25 cellular contexts compared by ENCODE assay signal in genomic region chr1:77742011-77742555, GRCh38. TPM values are rescaled to one million over a fixed set of nuclear protein-coding genes. Genes with fewer than 3 reads are reported as not detected.
DNase-seq lines count a peak whose midpoint lies in the region; ATAC-seq, FAIRE-seq and TF ChIP-seq lines count a peak whose summit lies in the region.
"Had no signal": no experiment of that assay in that cellular context is flagged by ENCODE, and none has a peak within 500 bp of the region (broad histone marks: within the 10 kb centered on the region; RNA-seq: fewer than 3 reads in every experiment).

No MANE protein-coding gene starts in this region.

- peak; percentile 68 for FAIRE-seq in GM12891 (lab: Jason Lieb, UNC)

- no peak for TF ChIP-seq POLR2A in GM12891 (IDR thresholded peaks at IDR 0.05; ENCODE audit: low read depth, low read length)

- no peaks in the 10 kb centered on the region for H3K4me1 ChIP-seq in iPS-15b (ENCODE audit: control insufficient read depth, insufficient read depth, low read length)
- H3K4me1 ChIP-seq: ascending aorta, Caco-2, colonic mucosa, suprapubic skin had no signal

- H3K9ac ChIP-seq in iPS-15b (ENCODE audit: low read depth, low read length), result peak overlapping the region; percentile 47

- H3K9me3 Mint-ChIP-seq in activated T-cell treated with anti-CD3 and anti-CD28 coated beads, Interleukin-2, amount 50 U/mL, for 72 hours, result no peaks in the 10 kb centered on the region
- H3K9me3 Mint-ChIP-seq: activated CD4-positive, alpha-beta T cell treated with anti-CD3 and anti-CD28 coated beads, Interleukin-2, amount 10 ng/mL, durations not matched to agents 24 days and 14 days; activated T-cell treated with anti-CD3 and anti-CD28 coated beads, Interleukin-2, amount 50 U/mL, for 24 hours; stimulated activated naive B cell treated with anti-CD40 and anti-IgM and Interleukin-4, amounts not matched to agents 10 μg/mL and 1 μg/mL and 100 μg/mL, for 72 hours had no signal

- no peaks in the 10 kb centered on the region for H3K36me3 ChIP-seq in iPS-15b (ENCODE audit: control insufficient read depth, insufficient read depth, low read length)
- H3K36me3 ChIP-seq: colonic mucosa had no signal

- H3K9me3 ChIP-seq in iPS-15b (ENCODE audit: control insufficient read depth, insufficient read depth, low read length), result no peaks in the 10 kb centered on the region
- H3K9me3 ChIP-seq: ascending aorta, Caco-2, colonic mucosa, suprapubic skin, upper lobe of left lung had no signal

- peak; percentile 7 for DNase-seq in DMS 273 (lab: John Stamatoyannopoulos, UW; ENCODE audit: unreplicated experiment)
- no peak for DNase-seq in DMS 273 treated with DMSO at 0.1 percent for 48 hours (lab: John Stamatoyannopoulos, UW)
- DNase-seq in GM12891 (ENCODE audit: insufficient read length, low spot score), result no peak
- DNase-seq in NCI-H69 (lab: John Stamatoyannopoulos, UW), result peak; percentile 46
- no peak for DNase-seq in DMS114 treated with DMSO at 0.1 percent for 48 hours (lab: John Stamatoyannopoulos, UW; ENCODE audit: unreplicated experiment)
- DNase-seq in activated T-cell treated with anti-CD3 and anti-CD28 coated beads, Interleukin-2, amount 50 U/mL, for 72 hours, result no peak
- DNase-seq: activated CD4-positive, alpha-beta T cell treated with anti-CD3 and anti-CD28 coated beads, Interleukin-2, amount 10 ng/mL, durations not matched to agents 24 days and 14 days; activated T-cell treated with anti-CD3 and anti-CD28 coated beads, Interleukin-2, amount 50 U/mL, for 24 hours; Caco-2; colonic mucosa; DMS79 treated with DMSO at 0.1 percent for 48 hours; effector CD4-positive, alpha-beta T cell; GF-D8; hippocampal formation; Kasumi-1; mammary epithelial cell; NCI-H1694; NCI-H524 treated with DMSO at 0.1 percent for 48 hours; stimulated activated naive B cell treated with anti-CD40 and anti-IgM and Interleukin-4, amounts not matched to agents 10 μg/mL and 1 μg/mL and 100 μg/mL, for 72 hours; upper lobe of left lung had no signal

- no peak overlapping the region for H3K4me3 Mint-ChIP-seq in activated T-cell treated with anti-CD3 and anti-CD28 coated beads, Interleukin-2, amount 50 U/mL, for 72 hours
- H3K4me3 Mint-ChIP-seq: activated CD4-positive, alpha-beta T cell treated with anti-CD3 and anti-CD28 coated beads, Interleukin-2, amount 10 ng/mL, durations not matched to agents 24 days and 14 days; activated T-cell treated with anti-CD3 and anti-CD28 coated beads, Interleukin-2, amount 50 U/mL, for 24 hours; stimulated activated naive B cell treated with anti-CD40 and anti-IgM and Interleukin-4, amounts not matched to agents 10 μg/mL and 1 μg/mL and 100 μg/mL, for 72 hours had no signal

- H3K4me3 ChIP-seq in iPS-15b (ENCODE audit: low read depth, low read length), result no peak overlapping the region
- H3K4me3 ChIP-seq: ascending aorta, colonic mucosa, skin epidermis, suprapubic skin, upper lobe of left lung had no signal

- no peak overlapping the region for H3K27ac Mint-ChIP-seq in activated T-cell treated with anti-CD3 and anti-CD28 coated beads, Interleukin-2, amount 50 U/mL, for 72 hours
- H3K27ac Mint-ChIP-seq: activated CD4-positive, alpha-beta T cell treated with anti-CD3 and anti-CD28 coated beads, Interleukin-2, amount 10 ng/mL, durations not matched to agents 24 days and 14 days; activated T-cell treated with anti-CD3 and anti-CD28 coated beads, Interleukin-2, amount 50 U/mL, for 24 hours; stimulated activated naive B cell treated with anti-CD40 and anti-IgM and Interleukin-4, amounts not matched to agents 10 μg/mL and 1 μg/mL and 100 μg/mL, for 72 hours had no signal

- peaks cover 0 to 8% of the 10 kb centered on the region in 2 donors for H3K36me3 Mint-ChIP-seq in activated T-cell treated with anti-CD3 and anti-CD28 coated beads, Interleukin-2, amount 50 U/mL, for 72 hours (ENCODE audit: insufficient read depth in 2 of 2)

- no peaks in the 10 kb centered on the region for H3K27me3 ChIP-seq in iPS-15b (ENCODE audit: control insufficient read depth, insufficient read depth, low read length)
- H3K27me3 ChIP-seq: ascending aorta, colonic mucosa, suprapubic skin, upper lobe of left lung had no signal

- H3K27me3 Mint-ChIP-seq in activated T-cell treated with anti-CD3 and anti-CD28 coated beads, Interleukin-2, amount 50 U/mL, for 72 hours (ENCODE audit: low read depth), result no peaks in the 10 kb centered on the region
- H3K27me3 Mint-ChIP-seq: activated CD4-positive, alpha-beta T cell treated with anti-CD3 and anti-CD28 coated beads, Interleukin-2, amount 10 ng/mL, durations not matched to agents 24 days and 14 days; activated T-cell treated with anti-CD3 and anti-CD28 coated beads, Interleukin-2, amount 50 U/mL, for 24 hours; stimulated activated naive B cell treated with anti-CD40 and anti-IgM and Interleukin-4, amounts not matched to agents 10 μg/mL and 1 μg/mL and 100 μg/mL, for 72 hours had no signal

- no peak for ATAC-seq in GM19351 (IDR thresholded peaks at IDR 0.05; ENCODE audit: unreplicated experiment)
- no peak for ATAC-seq in activated T-cell treated with anti-CD3 and anti-CD28 coated beads, Interleukin-2, amount 50 U/mL, for 72 hours (replicated peaks in 1 of 2)
- ATAC-seq: stimulated activated naive B cell treated with anti-CD40 and anti-IgM and Interleukin-4, amounts not matched to agents 10 μg/mL and 1 μg/mL and 100 μg/mL, for 72 hours had no signal

- peaks cover 6% of the 10 kb centered on the region for H3K4me1 Mint-ChIP-seq in activated T-cell treated with anti-CD3 and anti-CD28 coated beads, Interleukin-2, amount 50 U/mL, for 72 hours (ENCODE audit: low read depth)

TF ChIP-seq in GM12891, 5 proteins besides CTCF, POLR2A, EP300 and RAD21:
- TF ChIP-seq POU2F2 (IDR thresholded peaks at IDR 0.05; ENCODE audit: low read depth, low read length), result no peak
- TF ChIP-seq SPI1 (IDR thresholded peaks at IDR 0.05; ENCODE audit: low read depth, low read length), result no peak
- TF ChIP-seq PAX5 (IDR thresholded peaks at IDR 0.05; ENCODE audit: insufficient read depth, low read length, severe bottlenecking), result no peak
- TF ChIP-seq TAF1 (IDR thresholded peaks at IDR 0.05; ENCODE audit: low read depth, low read length), result no peak
- no peak for TF ChIP-seq POLR2AphosphoS5 (IDR thresholded peaks at IDR 0.05; ENCODE audit: low read depth, low read length)

RNA-seq across cellular contexts. Expression of gene USP33, which starts 17.6 kb away (rescaled TPM):
- polyA plus RNA-seq in GM12891 (2012; ENCODE audit: low read depth, missing spikeins), result 12.8 TPM
- 10 to 100 TPM; 46.6 to 47.1 TPM for total RNA-seq in activated T-cell treated with anti-CD3 and anti-CD28 coated beads, Interleukin-2, amount 50 U/mL, for 72 hours

RNA-seq across cellular contexts. Expression of gene MIGA1, which starts 37.4 kb away (rescaled TPM):
- polyA plus RNA-seq in GM12891 (2012; ENCODE audit: low read depth, missing spikeins), result 1.7 TPM
- 10 to 100 TPM; 11.9 to 12.4 TPM for total RNA-seq in activated T-cell treated with anti-CD3 and anti-CD28 coated beads, Interleukin-2, amount 50 U/mL, for 72 hours

RNA-seq across cellular contexts. Expression of gene ZZZ3, which starts 59.6 kb away (rescaled TPM):
- polyA plus RNA-seq in GM12891 (2012; ENCODE audit: low read depth, missing spikeins), result 8.3 TPM
- 10 to 100 TPM; 36.6 to 49.5 TPM for total RNA-seq in activated T-cell treated with anti-CD3 and anti-CD28 coated beads, Interleukin-2, amount 50 U/mL, for 72 hours

Comparison
In these comparisons a context has a peak if more than half of its experiments do, and no peak if none do; other contexts are left out.
1. DNase-seq: peak in DMS 273 (single experiment) and NCI-H69 (single experiment); none in DMS 273 treated with DMSO at 0.1 percent for 48 hours (single experiment), GM12891 (single experiment), DMS114 treated with DMSO at 0.1 percent for 48 hours (single experiment) and activated T-cell treated with anti-CD3 and anti-CD28 coated beads, Interleukin-2, amount 50 U/mL, for 72 hours (0 of 2).